ENCODE assay signal across 8 cellular contexts in the genomic region with DNA sequence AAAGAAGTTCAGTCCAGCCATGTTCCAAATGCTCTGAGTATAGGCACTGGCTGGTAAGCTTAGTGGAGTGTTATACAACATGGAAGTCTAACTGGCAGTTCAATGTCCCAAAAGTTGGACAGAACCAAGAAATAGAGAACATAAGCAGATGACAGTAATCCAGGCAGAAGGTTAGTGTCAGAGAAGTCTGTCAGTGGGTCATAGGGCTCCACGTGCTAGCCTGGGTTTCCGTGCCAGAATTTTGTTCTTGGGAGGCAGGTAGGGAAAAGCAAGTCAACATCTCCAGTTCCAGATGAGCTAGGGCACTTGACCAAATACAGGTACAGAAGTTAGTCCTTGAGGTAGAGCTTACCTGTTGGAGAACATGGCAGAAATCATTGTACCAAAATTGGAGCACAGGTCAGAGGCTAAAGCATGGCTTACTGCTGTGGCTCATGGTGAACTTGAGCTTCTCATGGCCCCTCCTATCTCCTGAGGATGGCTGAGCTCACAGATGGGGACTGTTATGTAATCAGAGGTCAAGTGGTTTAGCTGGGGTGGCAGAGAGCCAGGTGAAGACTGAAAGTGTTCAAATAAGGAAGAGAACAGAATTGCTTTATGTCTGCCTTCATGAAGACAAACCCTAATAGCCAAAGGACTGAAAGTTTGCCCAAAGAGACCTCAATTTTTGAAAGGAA.
DNase-seq lines count a peak whose midpoint lies in the region; ATAC-seq, FAIRE-seq and TF ChIP-seq lines count a peak whose summit lies in the region.

No MANE protein-coding gene starts in this region.

- DNase-seq in H54 (ENCODE audit: insufficient read length, low spot score), result no peak
- DNase-seq in NCI-H748 treated with DMSO at 0.1 percent for 48 hours (lab: John Stamatoyannopoulos, UW), result peak; percentile 23
- DNase-seq in pons (ENCODE audit: low spot score), result peak; percentile 91
- DNase-seq in activated T-cell treated with anti-CD3 and anti-CD28 coated beads for 4 hours, result no peak
- no peak for DNase-seq in stimulated activated naive CD4-positive, alpha-beta T cell (lab: John Stamatoyannopoulos, UW)
- no peak for DNase-seq in iPS-NIHi7 (ENCODE audit: extremely low spot score)

- ATAC-seq in esophagus mucosa (peak; percentile 86), HG03135 (IDR thresholded peaks at IDR 0.05; ENCODE audit: unreplicated experiment) (no peak)

- peak; percentile 78 for FAIRE-seq in H54 (lab: Jason Lieb, UNC)

- no peak for TF ChIP-seq POLR2A in H54 (IDR thresholded peaks at IDR 0.05; ENCODE audit: low read depth, low read length)

Comparison
In these comparisons a context has a peak if more than half of its experiments do, and no peak if none do; other contexts are left out.
1. DNase-seq: peak in NCI-H748 treated with DMSO at 0.1 percent for 48 hours (single experiment) and pons (single experiment); none in H54 (single experiment), activated T-cell treated with anti-CD3 and anti-CD28 coated beads for 4 hours (single experiment), stimulated activated naive CD4-positive, alpha-beta T cell (0 of 6) and iPS-NIHi7 (single experiment).